In the genomic region with DNA sequence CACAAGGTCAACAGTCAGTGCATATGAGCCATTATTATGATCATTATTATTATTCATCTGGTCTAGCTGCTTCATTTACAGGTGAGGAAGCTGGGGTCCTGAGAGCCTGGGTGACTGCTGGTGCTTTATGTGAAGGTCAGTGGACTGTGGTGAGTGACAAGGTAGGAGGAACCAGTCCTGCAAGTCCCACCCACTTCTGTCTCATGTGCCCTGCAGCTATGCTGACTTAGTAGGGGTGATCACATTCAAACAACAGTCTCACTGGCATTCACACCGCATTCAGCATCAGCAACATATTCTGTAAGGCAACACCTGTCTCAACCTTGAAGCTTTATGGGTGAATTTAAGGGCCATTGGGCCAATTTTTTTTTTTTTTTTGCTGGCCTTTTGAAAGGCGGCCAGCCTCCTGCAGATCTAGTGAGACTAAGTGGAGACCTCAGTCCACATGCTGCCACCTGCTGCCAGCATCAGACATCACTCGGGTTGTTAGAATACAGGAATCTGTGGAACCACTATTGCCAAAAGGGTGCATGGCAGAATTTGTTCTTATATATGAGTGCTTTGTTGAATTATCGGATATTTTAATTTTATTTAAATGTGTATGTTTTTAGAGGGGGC, we compare ENCODE assay signal across 8 cellular contexts. TPM values are rescaled to one million over a fixed set of nuclear protein-coding genes. Genes with fewer than 3 reads are reported as not detected.
DNase-seq lines count a peak whose midpoint lies in the region.

No MANE protein-coding gene starts in this region.

- CTCF ChIA-PET in activated naive CD4-positive, alpha-beta T cell treated with anti-CD3 and anti-CD28 coated beads for 36 hours (lab: Charles Lee), result interaction anchor here (0.6 to 5.6 kb wide), 13 partner anchors 25 to 878 kb away, joined by 3 to 44 read pairs (median 4); no protein-coding TSS in a partner anchor

- peak; percentile 72 for DNase-seq in COR-L47 (lab: John Stamatoyannopoulos, UW)
- peak; percentile 21 for DNase-seq in H4 (ENCODE audit: low spot score)
- DNase-seq in NCI-H748 (lab: John Stamatoyannopoulos, UW; ENCODE audit: unreplicated experiment), result peak; percentile 59
- peak; percentile 73 for DNase-seq in activated naive CD4-positive, alpha-beta T cell treated with anti-CD3 and anti-CD28 coated beads for 36 hours
- DNase-seq in iPS DF 4.7 (ENCODE audit: extremely low read depth, low spot score), result peak; percentile 5
- DNase-seq in stimulated activated CD4-positive, alpha-beta T cell treated with anti-CD3 and anti-CD28 coated beads, TNF-alpha, amount 100 ng/mL, for 48 hours (ENCODE audit: low read depth in 3 of 3), result peak in 2 of 3 donors; percentile 16 to 20
- no peak for DNase-seq in cortex of kidney (lab: John Stamatoyannopoulos, UW)
- DNase-seq in occipital lobe (lab: John Stamatoyannopoulos, UW), result no peak

- peaks cover 16% of the 10 kb centered on the region for H3K4me1 Mint-ChIP-seq in activated naive CD4-positive, alpha-beta T cell treated with anti-CD3 and anti-CD28 coated beads for 36 hours (ENCODE audit: low read depth)

- no peak overlapping the region for H3K4me3 Mint-ChIP-seq in activated naive CD4-positive, alpha-beta T cell treated with anti-CD3 and anti-CD28 coated beads for 36 hours

- H3K27ac Mint-ChIP-seq in activated naive CD4-positive, alpha-beta T cell treated with anti-CD3 and anti-CD28 coated beads for 36 hours, result no peak overlapping the region

- intact Hi-C loops in activated naive CD4-positive, alpha-beta T cell treated with anti-CD3 and anti-CD28 coated beads for 36 hours (cut with micrococcal nuclease), result loop anchor here (1.0 to 10.0 kb wide), 4 partner anchors 27 to 529 kb away; no protein-coding TSS in a partner anchor

- no peaks in the 10 kb centered on the region for H3K36me3 Mint-ChIP-seq in activated naive CD4-positive, alpha-beta T cell treated with anti-CD3 and anti-CD28 coated beads for 36 hours (ENCODE audit: low read depth)

- peaks cover 17% of the 10 kb centered on the region for H3K27me3 Mint-ChIP-seq in activated naive CD4-positive, alpha-beta T cell treated with anti-CD3 and anti-CD28 coated beads for 36 hours (ENCODE audit: low read depth)

- H3K9me3 Mint-ChIP-seq in activated naive CD4-positive, alpha-beta T cell treated with anti-CD3 and anti-CD28 coated beads for 36 hours, result no peaks in the 10 kb centered on the region

RNA-seq across cellular contexts. Expression of a gene that starts 59.9 kb away (rescaled TPM):
- total RNA-seq in H4 (2014; rRNA removed; shearing (Covaris generic)), result 0.10 TPM in 1 of 2 replicates, not detected in the other
- total RNA-seq in activated naive CD4-positive, alpha-beta T cell treated with anti-CD3 and anti-CD28 coated beads for 36 hours, result not detected
- total RNA-seq in occipital lobe, result 77.4 TPM

Comparison
In these comparisons a context has a peak if more than half of its experiments do, and no peak if none do; other contexts are left out.
1. DNase-seq: peak in COR-L47 (single experiment), H4 (single experiment), NCI-H748 (single experiment), activated naive CD4-positive, alpha-beta T cell treated with anti-CD3 and anti-CD28 coated beads for 36 hours (single experiment), iPS DF 4.7 (single experiment) and stimulated activated CD4-positive, alpha-beta T cell treated with anti-CD3 and anti-CD28 coated beads, TNF-alpha, amount 100 ng/mL, for 48 hours (2 of 3); none in cortex of kidney (single experiment) and occipital lobe (single experiment).
2. RNA of a gene that starts 59.9 kb away (total RNA-seq): 77.4 TPM in occipital lobe (single experiment); 0.10 TPM in H4 and not detected in activated naive CD4-positive, alpha-beta T cell treated with anti-CD3 and anti-CD28 coated beads for 36 hours; every median in the first group is over 10 times any median in the second.